ENCODE assay signal across 8 cellular contexts in the genomic region with DNA sequence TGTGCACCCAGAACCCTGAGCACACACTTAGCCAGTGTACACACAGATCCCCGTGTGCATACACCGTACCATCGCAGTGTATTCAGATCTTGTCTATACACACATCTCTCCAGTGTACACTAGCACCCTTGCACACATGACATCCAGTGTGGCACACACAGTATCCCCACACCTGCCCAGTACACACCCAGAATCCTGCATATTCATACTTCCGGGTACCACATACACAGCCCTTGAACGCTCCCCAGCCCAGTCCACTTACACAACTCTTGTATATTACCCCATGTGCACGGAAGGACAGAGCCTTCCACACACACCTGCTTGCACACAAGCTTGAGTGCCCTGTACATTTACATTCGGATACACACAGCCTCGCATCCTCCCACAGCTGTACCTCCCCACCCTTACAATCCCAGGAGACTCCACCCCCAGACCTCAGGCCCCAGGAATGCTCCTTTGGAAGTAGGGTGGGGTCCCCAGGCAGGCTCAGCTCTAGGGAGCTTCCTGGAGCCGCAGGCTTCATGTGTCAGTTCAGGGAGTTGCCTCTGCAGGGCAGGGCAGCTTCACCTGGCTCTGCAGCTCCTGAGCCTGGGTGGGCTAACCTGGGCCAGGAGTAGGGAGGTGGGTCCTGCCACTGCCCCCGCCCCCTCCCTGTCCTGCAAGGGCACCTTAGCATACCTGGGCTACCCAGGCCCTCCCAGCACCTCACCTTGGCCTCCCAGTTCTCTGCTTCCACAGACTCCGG. TPM values are rescaled to one million over a fixed set of nuclear protein-coding genes. Genes with fewer than 3 reads are reported as not detected.
DNase-seq lines count a peak whose midpoint lies in the region; ATAC-seq and TF ChIP-seq lines count a peak whose summit lies in the region.

No MANE protein-coding gene starts in this region.

- ATAC-seq in GM19035 (IDR thresholded peaks at IDR 0.05; ENCODE audit: unreplicated experiment) (no peak), GM21619 (IDR thresholded peaks at IDR 0.05; ENCODE audit: unreplicated experiment) (no peak)

- peak overlapping the region; percentile 3 for H2AK5ac ChIP-seq in neuronal stem cell (ENCODE audit: low read depth, low read length)

- no peak overlapping the region for H2BK12ac ChIP-seq in neuronal stem cell (ENCODE audit: low read length)

- no peak overlapping the region for H2AFZ ChIP-seq in neuronal stem cell (ENCODE audit: low read length)

- no peak overlapping the region for H3K9ac ChIP-seq in neuronal stem cell (ENCODE audit: low read depth, low read length, poor library complexity)

- peaks cover 29% of the 10 kb centered on the region for H3K4me1 Mint-ChIP-seq in CD14-positive monocyte

- no peak overlapping the region for H3K4ac ChIP-seq in neuronal stem cell (ENCODE audit: low read length)

- 42% methylated on average over 10 of the region's 11 CpGs for WGBS in esophagus muscularis mucosa
- WGBS in neuronal stem cell (ENCODE audit: extremely low coverage in 2 of 2, insufficient read length in 2 of 2, insufficient replicate concordance in 1 of 2), 2 donors = no CpG with 5 or more reads among the region's 11 CpGs

- no peak for DNase-seq in CD14-positive monocyte (ENCODE audit: low spot score)
- peak; percentile 93 for DNase-seq in NCI-H226
- DNase-seq in esophagus muscularis mucosa (ENCODE audit: extremely low spot score) = no peak
- no peak for DNase-seq in neuronal stem cell (ENCODE audit: low spot score)
- no peak for DNase-seq in DMS53 (lab: John Stamatoyannopoulos, UW)
- no peak for DNase-seq in GM19240 (ENCODE audit: insufficient read length, low spot score)

- no peaks in the 10 kb centered on the region for H3K9me3 Mint-ChIP-seq in CD14-positive monocyte

- H3K4me2 ChIP-seq in neuronal stem cell (ENCODE audit: insufficient read depth, low read length, poor library complexity, severe bottlenecking) = no peak overlapping the region

- H3K36me3 Mint-ChIP-seq in CD14-positive monocyte = peaks cover 4 to 5% of the 10 kb centered on the region in 2 donors

- H3K4me3 Mint-ChIP-seq in CD14-positive monocyte = peak overlapping the region in 1 of 2 donors; percentile 74

- no peaks in the 10 kb centered on the region for H3K27me3 ChIP-seq in esophagus muscularis mucosa
- H3K27me3 ChIP-seq in neuronal stem cell (ENCODE audit: control insufficient read depth in 3 of 3, insufficient read depth in 3 of 3, low read depth in 1 of 3, low read length in 3 of 3) = no peaks in the 10 kb centered on the region

- no peak overlapping the region for H2BK15ac ChIP-seq in neuronal stem cell (ENCODE audit: low read length)

- H3K36me3 ChIP-seq in esophagus muscularis mucosa (peaks cover 9 to 19% (median 18%) of the 10 kb centered on the region in 4 donors), neuronal stem cell (replicated peaks in 1 of 2; ENCODE audit: control insufficient read depth in 2 of 2, insufficient read depth in 2 of 2, low read length in 2 of 2) (peaks cover 16 to 46% of the 10 kb centered on the region in 2 donors)

- peak overlapping the region; percentile 57 for H2BK5ac ChIP-seq in neuronal stem cell (ENCODE audit: low read length)

- no peak for TF ChIP-seq CTCF in CD14-positive monocyte (IDR thresholded peaks at IDR 0.05)
- no peak for TF ChIP-seq CTCF in esophagus muscularis mucosa (IDR thresholded peaks at IDR 0.05)

- H4K8ac ChIP-seq in neuronal stem cell (ENCODE audit: low read depth, low read length) = no peak overlapping the region

- H3K4me3 ChIP-seq in esophagus muscularis mucosa = no peak overlapping the region
- no peak overlapping the region for H3K4me3 ChIP-seq in neuronal stem cell (ENCODE audit: low read length in 2 of 2)

- peaks cover 24% of the 10 kb centered on the region for H3K79me1 ChIP-seq in neuronal stem cell (ENCODE audit: low read depth, low read length)

- intact Hi-C loops in CD14-positive monocyte (cut with micrococcal nuclease) = loop anchor here (1.0 to 5.0 kb wide), 4 partner anchors 45 to 110 kb away; a partner anchor contains a TSS
- intact Hi-C loops in esophagus muscularis mucosa (cut with DNase I) = loop anchor here (2.0 kb wide), 1 partner anchor 49 kb away; no protein-coding TSS in a partner anchor

- no peak for TF ChIP-seq EP300 in esophagus muscularis mucosa (IDR thresholded peaks at IDR 0.05)

- peak overlapping the region; percentile 5 for H3K23ac ChIP-seq in neuronal stem cell (ENCODE audit: low read depth, low read length, poor library complexity)

- H3K14ac ChIP-seq in neuronal stem cell (ENCODE audit: low read length) = no peak overlapping the region

- H3K9me3 ChIP-seq in esophagus muscularis mucosa (no peaks in the 10 kb centered on the region), neuronal stem cell (replicated peaks in 1 of 2; ENCODE audit: control insufficient read depth in 2 of 2, insufficient read depth in 1 of 2, low read depth in 1 of 2, low read length in 2 of 2) (no peaks in the 10 kb centered on the region)

- H3K18ac ChIP-seq in neuronal stem cell (ENCODE audit: low read length) = no peak overlapping the region

- no peak overlapping the region for H2BK120ac ChIP-seq in neuronal stem cell (ENCODE audit: low read depth, low read length)

- H3K27me3 Mint-ChIP-seq in CD14-positive monocyte (ENCODE audit: low read depth in 3 of 3) = peaks cover 0 to 6% (median 3%) of the 10 kb centered on the region in 3 donors

- no peak for TF ChIP-seq POLR2A in esophagus muscularis mucosa (IDR thresholded peaks at IDR 0.05; ENCODE audit: low read depth)

- H3K27ac ChIP-seq in esophagus muscularis mucosa (replicated peaks in 1 of 4) = peak overlapping the region; percentile 75 to 98 (median 89)
- H3K27ac ChIP-seq in neuronal stem cell (replicated peaks; ENCODE audit: low read length) = peak overlapping the region; percentile 44

- peak overlapping the region; percentile 73 to 90 (median 84) for H3K27ac Mint-ChIP-seq in CD14-positive monocyte

- H3K4me1 ChIP-seq in esophagus muscularis mucosa (peaks cover 78 to 92% (median 88%) of the 10 kb centered on the region in 4 donors), neuronal stem cell (ENCODE audit: control insufficient read depth in 2 of 2, insufficient read depth in 1 of 2, low read depth in 1 of 2, low read length in 2 of 2) (peaks cover 38 to 49% of the 10 kb centered on the region in 2 donors)

- H4K91ac ChIP-seq in neuronal stem cell (ENCODE audit: low read depth, low read length, poor library complexity) = no peak overlapping the region

RNA-seq across cellular contexts. Expression of a gene that starts 46.2 kb away (rescaled TPM):
- under 1 TPM; 0.16 to 0.30 TPM for polyA plus RNA-seq in CD14-positive monocyte
- total RNA-seq in esophagus muscularis mucosa = 10 to 100 TPM; 14.7 to 54.3 (median 35.4) TPM
- 22.9 TPM for polyA plus RNA-seq in neuronal stem cell (2013, experiment 1 of 2)
- 22.9 TPM for polyA plus RNA-seq in neuronal stem cell (2013, experiment 2 of 2)
